In the genomic region with DNA sequence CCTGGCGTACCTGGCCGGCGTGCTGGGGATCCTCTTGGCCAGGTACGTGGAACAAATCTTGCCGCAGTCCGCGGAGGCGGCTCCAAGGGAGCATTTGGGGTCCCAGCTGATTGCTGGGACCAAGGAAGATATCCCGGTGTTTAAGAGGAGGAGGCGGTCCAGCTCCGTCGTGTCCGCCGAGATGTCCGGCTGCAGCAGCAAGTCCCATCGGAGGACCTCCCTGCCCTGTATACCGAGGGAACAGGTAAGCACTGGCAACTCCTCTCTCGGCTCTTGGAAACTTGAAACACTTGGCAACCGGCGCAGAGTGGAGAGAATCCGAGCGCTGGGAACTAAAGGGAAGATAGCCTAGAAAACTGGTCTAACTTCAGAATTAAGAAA, we compare ENCODE assay signal across 7 cellular contexts. TPM values are rescaled to one million over a fixed set of nuclear protein-coding genes. Genes with fewer than 3 reads are reported as not detected.
DNase-seq lines count a peak whose midpoint lies in the region; ATAC-seq and TF ChIP-seq lines count a peak whose summit lies in the region.

No MANE protein-coding gene starts in this region.

- H3K36me3 ChIP-seq in thoracic aorta, result no peaks in the 10 kb centered on the region

- TF ChIP-seq CTCF in LNCaP clone FGC (IDR thresholded peaks at IDR 0.05; ENCODE audit: control insufficient read depth, extremely low read depth, insufficient read depth), result no peak
- no peak for TF ChIP-seq CTCF in coronary artery (IDR thresholded peaks at IDR 0.05)
- TF ChIP-seq CTCF in thoracic aorta (IDR thresholded peaks at IDR 0.05), result no peak

- peak overlapping the region; percentile 96 to 97 for H3K27ac ChIP-seq in coronary artery
- peak overlapping the region; percentile 93 to 97 for H3K27ac ChIP-seq in thoracic aorta

- peak overlapping the region; percentile 54 for H3K4me3 ChIP-seq in LNCaP clone FGC (ENCODE audit: low read depth, low read length)
- peak overlapping the region; percentile 83 for H3K4me3 ChIP-seq in coronary artery
- H3K4me3 ChIP-seq in thoracic aorta, result peak overlapping the region; percentile 86

- H3K27me3 ChIP-seq in thoracic aorta (replicated peaks; ENCODE audit: insufficient read depth), result no peaks in the 10 kb centered on the region

- ATAC-seq in left lobe of liver (peak; percentile 31), thoracic aorta (ENCODE audit: insufficient number of reproducible peaks, low FRiP score, low read depth) (no peak), GM21423 (IDR thresholded peaks at IDR 0.05; ENCODE audit: unreplicated experiment) (no peak)

- H3K4me1 ChIP-seq in thoracic aorta (ENCODE audit: control insufficient read depth in 1 of 2, low read depth in 2 of 2), result peaks cover 4 to 12% of the 10 kb centered on the region in 2 donors

- H3K9me3 ChIP-seq in thoracic aorta, result no peaks in the 10 kb centered on the region

- no peak for DNase-seq in LNCaP clone FGC (ENCODE audit: low read depth)
- peak; percentile 79 for DNase-seq in coronary artery (ENCODE audit: low spot score)
- no peak for DNase-seq in left lobe of liver (ENCODE audit: low spot score)
- DNase-seq in thoracic aorta (ENCODE audit: low spot score), result no peak
- DNase-seq in NCI-H226, result no peak
- DNase-seq in activated CD4-positive, alpha-beta T cell treated with anti-CD3 and anti-CD28 coated beads for 1 hour, result no peak

RNA-seq across cellular contexts. Expression of a gene that starts 1.7 kb away (rescaled TPM):
- total RNA-seq in left lobe of liver (0.75 TPM), thoracic aorta (100 to 1,000 TPM in 1 of 2 donors, 10 to 100 TPM in 1; 78.3 to 110 TPM)

Comparison
In these comparisons a context has a peak if more than half of its experiments do, and no peak if none do; other contexts are left out.
1. RNA of a gene that starts 1.7 kb away (total RNA-seq): 78.3 to 110 TPM in thoracic aorta; 0.75 TPM in left lobe of liver (single experiment); every median in the first group is over 10 times any median in the second.
2. Peak in every context shown above with its lines, with median percentiles within 50 percentile points of each other: H3K4me3 ChIP-seq.